In genomic region chr6:36381502-36382389, GRCh38 we compare ENCODE assay signal across 1 cellular context.
A peak's percentile ranks its signal among the peaks of the same experiment; 100 is the strongest.
TF ChIP-seq lines count a peak whose summit lies in the region.

No MANE protein-coding gene starts in this region.

TF ChIP-seq in GM12878, 131 proteins besides CTCF, POLR2A, EP300 and RAD21 (continued from another document and continues in another):
- TF ChIP-seq ZNF592 (IDR thresholded peaks at IDR 0.05) (no peak), DPF2 (IDR thresholded peaks at IDR 0.05) (no peak), FOXK2 (IDR thresholded peaks at IDR 0.05) (no peak), ATF7 (IDR thresholded peaks at IDR 0.05; ENCODE audit: low read depth) (peak; percentile 63), CREM (IDR thresholded peaks at IDR 0.05; ENCODE audit: low read depth) (peak; percentile 24; the same call in 1 of the 2 replicates), HDGF (IDR thresholded peaks at IDR 0.05) (no peak), SKIL (IDR thresholded peaks at IDR 0.05; ENCODE audit: low read depth, poor library complexity, severe bottlenecking) (no peak), SUZ12 (IDR thresholded peaks at IDR 0.05; ENCODE audit: unreplicated experiment) (no peak), ATF2 (IDR thresholded peaks at IDR 0.05; ENCODE audit: low read length) (peak; percentile 69), PML (IDR thresholded peaks at IDR 0.05; ENCODE audit: low read length) (0 out of 2 replicates have a peak, but pooled peaks have one; percentile 37), ZBTB11 (CRISPR knock-in tag; IDR thresholded peaks at IDR 0.05) (no peak), CBFB (IDR thresholded peaks at IDR 0.05; ENCODE audit: low read depth) (no peak), ESRRA (IDR thresholded peaks at IDR 0.05; ENCODE audit: low read length) (no peak), TCF7 (IDR thresholded peaks at IDR 0.05; ENCODE audit: borderline replicate concordance) (no peak), RUNX3 (IDR thresholded peaks at IDR 0.05; ENCODE audit: low read length) (peak; percentile 77), ZNF687 (IDR thresholded peaks at IDR 0.05) (no peak), USF2 (IDR thresholded peaks at IDR 0.05; ENCODE audit: borderline replicate concordance, low read depth, low read length) (no peak), HSF1 (IDR thresholded peaks at IDR 0.05; ENCODE audit: low read depth, low read length) (no peak), RELA (IDR thresholded peaks at IDR 0.05; ENCODE audit: borderline replicate concordance, partially characterized antibody) (no peak), KAT2A (conservative IDR thresholded peaks at IDR 0.05; ENCODE audit: control insufficient read depth, low read depth, low read length) (no peak), ZBTB40 (IDR thresholded peaks at IDR 0.05; ENCODE audit: borderline replicate concordance) (no peak), ZNF217 (IDR thresholded peaks at IDR 0.05) (no peak), FOS (IDR thresholded peaks at IDR 0.05; ENCODE audit: borderline replicate concordance, extremely low read depth, insufficient read length) (no peak), RAD51 (IDR thresholded peaks at IDR 0.05) (no peak), SMC3 (IDR thresholded peaks at IDR 0.05; ENCODE audit: borderline replicate concordance, low read length) (no peak), IRF4 (IDR thresholded peaks at IDR 0.05; ENCODE audit: low read depth, low read length) (no peak), FOXM1 (IDR thresholded peaks at IDR 0.05; ENCODE audit: low read depth, low read length) (peak; percentile 90; the same call in 1 of the 2 replicates), TBL1XR1 (IDR thresholded peaks at IDR 0.05; ENCODE audit: low read depth, low read length) (peak; percentile 57; the same call in 1 of the 2 replicates), BHLHE40 (IDR thresholded peaks at IDR 0.05; ENCODE audit: borderline replicate concordance in 1 of 2, low read depth in 2 of 2, low read length in 1 of 2) (peak in 1 of 2 experiments; percentile 50; a peak in 1 of 4 replicates), IRF5 (IDR thresholded peaks at IDR 0.05; ENCODE audit: borderline replicate concordance) (no peak), BMI1 (IDR thresholded peaks at IDR 0.05; ENCODE audit: borderline replicate concordance) (no peak), MTA3 (IDR thresholded peaks at IDR 0.05; ENCODE audit: borderline replicate concordance, low read length) (0 out of 2 replicates have a peak, but pooled peaks have one; percentile 60), SIX5 (IDR thresholded peaks at IDR 0.05; ENCODE audit: low read depth, low read length, severe bottlenecking) (no peak), SRF (IDR thresholded peaks at IDR 0.05; ENCODE audit: low read depth in 2 of 2, low read length in 2 of 2) (no peak)
